14 cellular contexts compared by ENCODE assay signal in genomic region chr6:36125575-36125974, GRCh38. TPM values are rescaled to one million over a fixed set of nuclear protein-coding genes. Genes with fewer than 3 reads are reported as not detected.
DNase-seq lines count a peak whose midpoint lies in the region; ATAC-seq and TF ChIP-seq lines count a peak whose summit lies in the region.
"Had no signal": no experiment of that assay in that cellular context is flagged by ENCODE, and none has a peak within 500 bp of the region (broad histone marks: within the 10 kb centered on the region; RNA-seq: fewer than 3 reads in every experiment).

No MANE protein-coding gene starts in this region.

- no peaks in the 10 kb centered on the region for H3F3A ChIP-seq in neural progenitor cell (ENCODE audit: low read depth)

- no peak overlapping the region for H3K27ac ChIP-seq in CD4-positive, CD25-positive, alpha-beta regulatory T cell (ENCODE audit: insufficient read depth, low read length, poor library complexity, severe bottlenecking)
- H3K27ac ChIP-seq in neural progenitor cell: no peak overlapping the region
- H3K27ac ChIP-seq in effector memory CD4-positive, alpha-beta T cell (ENCODE audit: insufficient read depth, low read length, poor library complexity, severe bottlenecking): no peak overlapping the region

- no peaks in the 10 kb centered on the region for H3K79me2 ChIP-seq in neural progenitor cell (ENCODE audit: low read depth)

- TF ChIP-seq CTCF in HFFc6 (IDR thresholded peaks at IDR 0.05) (no peak), neural progenitor cell (IDR thresholded peaks at IDR 0.05) (no peak)

- no peaks in the 10 kb centered on the region for H3K36me3 Mint-ChIP-seq in CD4-positive, CD25-positive, alpha-beta regulatory T cell
- H3K36me3 Mint-ChIP-seq in HFFc6 (ENCODE audit: low read depth): 0 out of 2 replicates have a peak, but pooled peaks cover 3% of the 10 kb centered on the region
- H3K36me3 Mint-ChIP-seq in immature natural killer cell: no peaks in the 10 kb centered on the region
- H3K36me3 Mint-ChIP-seq in neural progenitor cell: no peaks in the 10 kb centered on the region

- H3K4me3 Mint-ChIP-seq in CD4-positive, CD25-positive, alpha-beta regulatory T cell: peak overlapping the region in 1 of 4 donors; percentile 79
- H3K4me3 Mint-ChIP-seq in HFFc6 (no peak overlapping the region), immature natural killer cell (peak overlapping the region in 4 of 5 donors; percentile 13 to 53 (median 17)), neural progenitor cell (no peak overlapping the region)

- no peak overlapping the region for H3K4me2 ChIP-seq in neural progenitor cell

- no peaks in the 10 kb centered on the region for H3K27me3 ChIP-seq in CD4-positive, CD25-positive, alpha-beta regulatory T cell (ENCODE audit: control insufficient read depth, insufficient read depth, low read length)
- H3K27me3 ChIP-seq in neural progenitor cell: peaks cover 26% of the 10 kb centered on the region
- H3K27me3 ChIP-seq in HAP-1 (ENCODE audit: low read depth): no peaks in the 10 kb centered on the region
- no peaks in the 10 kb centered on the region for H3K27me3 ChIP-seq in effector memory CD4-positive, alpha-beta T cell (replicated peaks; ENCODE audit: control insufficient read depth, insufficient read depth, low read length, poor library complexity, severe bottlenecking)

- H3K27me3 Mint-ChIP-seq in CD4-positive, CD25-positive, alpha-beta regulatory T cell: no peaks in the 10 kb centered on the region
- H3K27me3 Mint-ChIP-seq in HFFc6 (ENCODE audit: insufficient read depth): no peaks in the 10 kb centered on the region; the same call in 1 of the 2 replicates
- H3K27me3 Mint-ChIP-seq in immature natural killer cell (ENCODE audit: low read depth in 3 of 3): peaks cover 0 to 17% (median 12%) of the 10 kb centered on the region in 3 donors
- peaks cover 13% of the 10 kb centered on the region for H3K27me3 Mint-ChIP-seq in neural progenitor cell (ENCODE audit: insufficient read depth, low read depth)

- H2AFZ ChIP-seq in neural progenitor cell (replicated peaks): no peak overlapping the region

- peaks cover 50% of the 10 kb centered on the region for H3K4me1 ChIP-seq in CD4-positive, CD25-positive, alpha-beta regulatory T cell (ENCODE audit: control insufficient read depth, insufficient read depth, low read length, poor library complexity, severe bottlenecking)
- H3K4me1 ChIP-seq in neural progenitor cell (peaks cover 9% of the 10 kb centered on the region), HAP-1 (no peaks in the 10 kb centered on the region; the same call in 1 of the 2 replicates)
- H3K4me1 ChIP-seq in effector memory CD4-positive, alpha-beta T cell (ENCODE audit: control insufficient read depth, insufficient read depth, low read length, poor library complexity, severe bottlenecking): peaks cover 42% of the 10 kb centered on the region

- H3K4me3 ChIP-seq in CD4-positive, CD25-positive, alpha-beta regulatory T cell (ENCODE audit: low read depth, low read length): no peak overlapping the region
- H3K4me3 ChIP-seq in neural progenitor cell (no peak overlapping the region), HAP-1 (no peak overlapping the region)
- H3K4me3 ChIP-seq in effector memory CD4-positive, alpha-beta T cell (ENCODE audit: insufficient read depth, low read depth, low read length, poor library complexity, severe bottlenecking): no peak overlapping the region

- peak overlapping the region in 2 of 3 donors; percentile 76 to 95 for H3K27ac Mint-ChIP-seq in CD4-positive, CD25-positive, alpha-beta regulatory T cell
- peak overlapping the region; percentile 92 for H3K27ac Mint-ChIP-seq in HFFc6
- H3K27ac Mint-ChIP-seq in immature natural killer cell: peak overlapping the region; percentile 64 to 81 (median 72)
- peak overlapping the region; percentile 38 for H3K27ac Mint-ChIP-seq in neural progenitor cell

- H3K9ac ChIP-seq in neural progenitor cell: no peak overlapping the region

- peaks cover 13 to 90% (median 44%) of the 10 kb centered on the region in 4 donors for H3K4me1 Mint-ChIP-seq in CD4-positive, CD25-positive, alpha-beta regulatory T cell
- peaks cover 66% of the 10 kb centered on the region for H3K4me1 Mint-ChIP-seq in HFFc6 (ENCODE audit: low read depth)
- peaks cover 85 to 93% of the 10 kb centered on the region in 2 donors for H3K4me1 Mint-ChIP-seq in immature natural killer cell
- H3K4me1 Mint-ChIP-seq in neural progenitor cell: peaks cover 10% of the 10 kb centered on the region

- ATAC-seq in CD4-positive, CD25-positive, alpha-beta regulatory T cell (ENCODE audit: low read depth in 2 of 2): no peak

- no peaks in the 10 kb centered on the region for H3K9me3 Mint-ChIP-seq in CD4-positive, CD25-positive, alpha-beta regulatory T cell
- H3K9me3 Mint-ChIP-seq in HFFc6 (no peaks in the 10 kb centered on the region), immature natural killer cell (no peaks in the 10 kb centered on the region), neural progenitor cell (no peaks in the 10 kb centered on the region)

- in situ Hi-C loops in HAP-1 (cut with MboI; ENCODE audit: low sequenced_read_pairs): no loop called here

- H3K9me3 ChIP-seq in CD4-positive, CD25-positive, alpha-beta regulatory T cell (ENCODE audit: control insufficient read depth in 2 of 2, low read length in 2 of 2): no peaks in the 10 kb centered on the region
- H3K9me3 ChIP-seq in neural progenitor cell (ENCODE audit: low read depth) (no peaks in the 10 kb centered on the region), HAP-1 (no peaks in the 10 kb centered on the region)
- no peaks in the 10 kb centered on the region for H3K9me3 ChIP-seq in effector memory CD4-positive, alpha-beta T cell (ENCODE audit: control insufficient read depth, low read length)

- H4K20me1 ChIP-seq in neural progenitor cell (ENCODE audit: low read depth): no peaks in the 10 kb centered on the region

- no peaks in the 10 kb centered on the region for H3K36me3 ChIP-seq in CD4-positive, CD25-positive, alpha-beta regulatory T cell (ENCODE audit: control insufficient read depth, insufficient read depth, low read length)
- H3K36me3 ChIP-seq in neural progenitor cell (no peaks in the 10 kb centered on the region), HAP-1 (replicated peaks) (no peaks in the 10 kb centered on the region)
- no peaks in the 10 kb centered on the region for H3K36me3 ChIP-seq in effector memory CD4-positive, alpha-beta T cell (ENCODE audit: control insufficient read depth, insufficient read depth, low read length)

- no peak for DNase-seq in CD4-positive, CD25-positive, alpha-beta regulatory T cell
- DNase-seq in HFFc6 (no peak), immature natural killer cell (no peak), neural progenitor cell (ENCODE audit: low spot score) (no peak), HAP-1 (ENCODE audit: low spot score in 2 of 2) (no peak), pons (ENCODE audit: low spot score) (no peak)
- no peak for DNase-seq in effector memory CD4-positive, alpha-beta T cell
- DNase-seq: ACHN, Karpas-422, NCI-H1092, NCI-H1436 treated with DMSO at 0.1 percent for 48 hours, NCI-H2171, NCI-H526 had no signal

RNA-seq across cellular contexts. Expression of gene MAPK13, which starts 4.7 kb away (rescaled TPM):
- total RNA-seq in CD4-positive, CD25-positive, alpha-beta regulatory T cell: 68.7 TPM
- polyA plus RNA-seq in CD4-positive, CD25-positive, alpha-beta regulatory T cell: 10 to 100 TPM; 60.7 to 75.8 (median 69.8) TPM
- 10 to 100 TPM in 2 of 6 experiments, 1 to 10 TPM in 4; 5.7 to 12.4 (median 6.5) TPM for total RNA-seq in HFFc6 (2021; fragmentation: NEBNext Ultra II Directional; extraction: Animal tissue kit (Norgen Biotek cat#: 25700))
- polyA plus RNA-seq in immature natural killer cell: 10 to 100 TPM; 35.2 to 52.1 (median 38.4) TPM
- 0.13 and 1.1 TPM in 2 replicates for total RNA-seq in neural progenitor cell (ENCODE audit: low replicate concordance)
- total RNA-seq: H4 had no signal

Comparison
In these comparisons a context has a peak if more than half of its experiments do, and no peak if none do; other contexts are left out.
1. H3K27ac Mint-ChIP-seq: peak in every context shown above with its lines; median percentile 92 in HFFc6; 86 in CD4-positive, CD25-positive, alpha-beta regulatory T cell; 72 in immature natural killer cell; 38 in neural progenitor cell.
2. H3K4me3 Mint-ChIP-seq: peak in immature natural killer cell (4 of 5); none in HFFc6 (single experiment) and neural progenitor cell (single experiment).